In genomic region chr19:58474997-58475713, GRCh38 we compare ENCODE assay signal across 1 cellular context.
A peak's percentile ranks its signal among the peaks of the same experiment; 100 is the strongest.
TF ChIP-seq lines count a peak whose summit lies in the region.

No MANE protein-coding gene starts in this region.

TF ChIP-seq in K562, 482 proteins besides CTCF, POLR2A, EP300 and RAD21 (continued from another document and continues in another):
- TF ChIP-seq RNF219 (CRISPR knock-in tag; IDR thresholded peaks at IDR 0.05), result no peak
- no peak for TF ChIP-seq SMARCA4 (IDR thresholded peaks at IDR 0.05)
- no peak for TF ChIP-seq PTBP1 (IDR thresholded peaks at IDR 0.05; ENCODE audit: low read depth, low read length)
- TF ChIP-seq, protein P1, sequence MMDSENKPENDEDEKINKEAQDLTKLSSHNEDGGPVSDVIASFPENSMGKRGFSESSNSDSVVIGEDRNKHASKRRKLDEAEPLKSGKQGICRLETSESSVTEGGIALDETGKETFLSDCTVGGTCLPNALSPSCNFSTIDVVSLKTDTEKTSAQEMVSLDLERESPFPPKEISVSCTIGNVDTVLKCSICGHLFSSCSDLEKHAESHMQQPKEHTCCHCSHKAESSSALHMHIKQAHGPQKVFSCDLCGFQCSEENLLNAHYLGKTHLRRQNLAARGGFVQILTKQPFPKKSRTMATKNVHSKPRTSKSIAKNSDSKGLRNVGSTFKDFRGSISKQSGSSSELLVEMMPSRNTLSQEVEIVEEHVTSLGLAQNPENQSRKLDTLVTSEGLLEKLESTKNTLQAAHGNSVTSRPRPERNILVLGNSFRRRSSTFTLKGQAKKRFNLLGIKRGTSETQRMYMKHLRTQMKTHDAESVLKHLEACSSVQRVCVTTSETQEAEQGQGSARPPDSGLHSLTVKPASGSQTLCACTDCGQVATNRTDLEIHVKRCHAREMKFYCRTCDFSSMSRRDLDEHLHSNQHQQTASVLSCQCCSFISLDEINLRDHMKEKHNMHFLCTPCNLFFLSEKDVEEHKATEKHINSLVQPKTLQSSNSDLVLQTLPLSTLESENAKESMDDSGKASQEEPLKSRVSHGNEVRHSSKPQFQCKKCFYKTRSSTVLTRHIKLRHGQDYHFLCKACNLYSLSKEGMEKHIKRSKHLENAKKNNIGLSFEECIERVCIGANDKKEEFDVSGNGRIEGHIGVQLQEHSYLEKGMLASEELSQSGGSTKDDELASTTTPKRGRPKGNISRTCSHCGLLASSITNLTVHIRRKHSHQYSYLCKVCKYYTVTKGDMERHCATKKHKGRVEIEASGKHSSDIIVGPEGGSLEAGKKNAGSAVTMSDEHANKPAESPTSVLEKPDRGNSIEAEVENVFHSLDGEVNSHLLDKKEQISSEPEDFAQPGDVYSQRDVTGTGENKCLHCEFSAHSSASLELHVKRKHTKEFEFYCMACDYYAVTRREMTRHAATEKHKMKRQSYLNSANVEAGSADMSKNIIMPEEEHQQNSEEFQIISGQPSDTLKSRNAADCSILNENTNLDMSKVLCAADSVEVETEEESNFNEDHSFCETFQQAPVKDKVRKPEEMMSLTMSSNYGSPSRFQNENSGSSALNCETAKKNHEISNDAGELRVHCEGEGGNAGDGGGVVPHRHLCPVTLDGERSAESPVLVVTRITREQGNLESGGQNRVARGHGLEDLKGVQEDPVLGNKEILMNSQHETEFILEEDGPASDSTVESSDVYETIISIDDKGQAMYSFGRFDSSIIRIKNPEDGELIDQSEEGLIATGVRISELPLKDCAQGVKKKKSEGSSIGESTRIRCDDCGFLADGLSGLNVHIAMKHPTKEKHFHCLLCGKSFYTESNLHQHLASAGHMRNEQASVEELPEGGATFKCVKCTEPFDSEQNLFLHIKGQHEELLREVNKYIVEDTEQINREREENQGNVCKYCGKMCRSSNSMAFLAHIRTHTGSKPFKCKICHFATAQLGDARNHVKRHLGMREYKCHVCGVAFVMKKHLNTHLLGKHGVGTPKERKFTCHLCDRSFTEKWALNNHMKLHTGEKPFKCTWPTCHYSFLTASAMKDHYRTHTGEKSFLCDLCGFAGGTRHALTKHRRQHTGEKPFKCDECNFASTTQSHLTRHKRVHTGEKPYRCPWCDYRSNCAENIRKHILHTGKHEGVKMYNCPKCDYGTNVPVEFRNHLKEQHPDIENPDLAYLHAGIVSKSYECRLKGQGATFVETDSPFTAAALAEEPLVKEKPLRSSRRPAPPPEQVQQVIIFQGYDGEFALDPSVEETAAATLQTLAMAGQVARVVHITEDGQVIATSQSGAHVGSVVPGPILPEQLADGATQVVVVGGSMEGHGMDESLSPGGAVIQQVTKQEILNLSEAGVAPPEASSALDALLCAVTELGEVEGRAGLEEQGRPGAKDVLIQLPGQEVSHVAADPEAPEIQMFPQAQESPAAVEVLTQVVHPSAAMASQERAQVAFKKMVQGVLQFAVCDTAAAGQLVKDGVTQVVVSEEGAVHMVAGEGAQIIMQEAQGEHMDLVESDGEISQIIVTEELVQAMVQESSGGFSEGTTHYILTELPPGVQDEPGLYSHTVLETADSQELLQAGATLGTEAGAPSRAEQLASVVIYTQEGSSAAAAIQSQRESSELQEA (IDR thresholded peaks at IDR 0.05; ENCODE audit: low read depth), result no peak
- no peak; a peak in 1 of 3 replicates for TF ChIP-seq CBX3 (IDR thresholded peaks at IDR 0.05; ENCODE audit: borderline replicate concordance in 1 of 2, low read length in 2 of 2)
- no peak for TF ChIP-seq ZKSCAN1 (IDR thresholded peaks at IDR 0.05; ENCODE audit: low read depth, low read length)
- peak; percentile 55; the same call in 1 of the 2 replicates for TF ChIP-seq FOXP1 (CRISPR knock-in tag; IDR thresholded peaks at IDR 0.05)
- peak in 1 of 2 experiments; percentile 72; a peak in 2 of 4 replicates for TF ChIP-seq CSDE1 (IDR thresholded peaks at IDR 0.05)
- no peak for TF ChIP-seq ZNF324 (CRISPR knock-in tag; IDR thresholded peaks at IDR 0.05)
- TF ChIP-seq MYBL2 (IDR thresholded peaks at IDR 0.05; ENCODE audit: low read depth), result no peak
- no peak for TF ChIP-seq MYBL2 (CRISPR knock-in tag; IDR thresholded peaks at IDR 0.05; ENCODE audit: borderline replicate concordance)
- no peak for TF ChIP-seq E2F3 (CRISPR knock-in tag; IDR thresholded peaks at IDR 0.05)
- TF ChIP-seq CREM (IDR thresholded peaks at IDR 0.05; ENCODE audit: low read depth), result peak; percentile 57; the same call in 1 of the 2 replicates
- TF ChIP-seq XRCC5 (IDR thresholded peaks at IDR 0.05; ENCODE audit: low read depth, low read length), result no peak
- TF ChIP-seq RBBP5 (IDR thresholded peaks at IDR 0.05; ENCODE audit: borderline replicate concordance, insufficient read depth, low read length, poor library complexity, severe bottlenecking), result no peak
- TF ChIP-seq ZZZ3 (IDR thresholded peaks at IDR 0.05), result no peak
- TF ChIP-seq MLLT1 (IDR thresholded peaks at IDR 0.05), result no peak
- no peak for TF ChIP-seq ZNF584 (CRISPR knock-in tag; IDR thresholded peaks at IDR 0.05; ENCODE audit: low read depth)
- 0 out of 2 replicates have a peak, but pooled peaks have one; percentile 9 for TF ChIP-seq FOXK1 (CRISPR knock-in tag; IDR thresholded peaks at IDR 0.05; ENCODE audit: borderline replicate concordance)
- TF ChIP-seq MED1 (CRISPR knock-in tag; IDR thresholded peaks at IDR 0.05; ENCODE audit: borderline replicate concordance), result no peak
- TF ChIP-seq ZNF609 (CRISPR knock-in tag; IDR thresholded peaks at IDR 0.05; ENCODE audit: borderline replicate concordance), result no peak
- TF ChIP-seq ZNF121 (CRISPR knock-in tag; conservative IDR thresholded peaks at IDR 0.05), result no peak
- TF ChIP-seq YY1 (IDR thresholded peaks at IDR 0.05; ENCODE audit: borderline replicate concordance in 1 of 3, control insufficient read depth in 1 of 3, extremely low read depth in 1 of 3, insufficient read depth in 3 of 3, insufficient read length in 1 of 3, insufficient replicate concordance in 2 of 3, low read depth in 1 of 3, low read length in 2 of 3), result peak in 1 of 3 experiments; percentile 56
- no peak for TF ChIP-seq JUND (IDR thresholded peaks at IDR 0.05; ENCODE audit: borderline replicate concordance, low read depth, low read length)
- no peak for TF ChIP-seq JUND (tag; IDR thresholded peaks at IDR 0.05; ENCODE audit: borderline replicate concordance, low read depth, low read length)
- TF ChIP-seq EHMT2 (IDR thresholded peaks at IDR 0.05), result no peak
- TF ChIP-seq, protein P2, sequence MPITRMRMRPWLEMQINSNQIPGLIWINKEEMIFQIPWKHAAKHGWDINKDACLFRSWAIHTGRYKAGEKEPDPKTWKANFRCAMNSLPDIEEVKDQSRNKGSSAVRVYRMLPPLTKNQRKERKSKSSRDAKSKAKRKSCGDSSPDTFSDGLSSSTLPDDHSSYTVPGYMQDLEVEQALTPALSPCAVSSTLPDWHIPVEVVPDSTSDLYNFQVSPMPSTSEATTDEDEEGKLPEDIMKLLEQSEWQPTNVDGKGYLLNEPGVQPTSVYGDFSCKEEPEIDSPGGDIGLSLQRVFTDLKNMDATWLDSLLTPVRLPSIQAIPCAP (CRISPR knock-in tag; IDR thresholded peaks at IDR 0.05; ENCODE audit: borderline replicate concordance), result no peak
- TF ChIP-seq ZNF232 (CRISPR knock-in tag; IDR thresholded peaks at IDR 0.05), result no peak
- TF ChIP-seq FOXP4 (CRISPR knock-in tag; IDR thresholded peaks at IDR 0.05; ENCODE audit: borderline replicate concordance), result no peak
- no peak for TF ChIP-seq L3MBTL2 (IDR thresholded peaks at IDR 0.05)
- no peak for TF ChIP-seq ZNF197 (CRISPR knock-in tag; IDR thresholded peaks at IDR 0.05; ENCODE audit: low read depth)
- TF ChIP-seq ZNF561 (CRISPR knock-in tag; conservative IDR thresholded peaks at IDR 0.05), result no peak
- peak; percentile 53 for TF ChIP-seq RBM39 (optimal IDR thresholded peaks at IDR 0.05; ENCODE audit: low read depth, low read length)
- TF ChIP-seq CTCFL (IDR thresholded peaks at IDR 0.05; ENCODE audit: borderline replicate concordance, insufficient read depth, low read depth, low read length, poor library complexity, severe bottlenecking), result no peak
- no peak for TF ChIP-seq TAL1 (IDR thresholded peaks at IDR 0.05)
- TF ChIP-seq ZBTB1 (CRISPR knock-in tag; IDR thresholded peaks at IDR 0.05; ENCODE audit: borderline replicate concordance, low read depth), result no peak
- TF ChIP-seq NR4A1 (CRISPR knock-in tag; IDR thresholded peaks at IDR 0.05), result no peak
- no peak for TF ChIP-seq NR4A1 (tag; IDR thresholded peaks at IDR 0.05)
- TF ChIP-seq NFIX (CRISPR knock-in tag; IDR thresholded peaks at IDR 0.05; ENCODE audit: low read depth), result no peak
- no peak for TF ChIP-seq RAD51 (IDR thresholded peaks at IDR 0.05; ENCODE audit: borderline replicate concordance, low read depth)
- no peak for TF ChIP-seq MIER1 (IDR thresholded peaks at IDR 0.05; ENCODE audit: low read depth)
- TF ChIP-seq PML (IDR thresholded peaks at IDR 0.05; ENCODE audit: low read length), result peak; percentile 11; the same call in 1 of the 2 replicates
- TF ChIP-seq SOX6 (IDR thresholded peaks at IDR 0.05), result no peak
